ENCODE assay signal across 1 cellular context in genomic region chr20:6381887-6382286, GRCh38.
TF ChIP-seq lines count a peak whose summit lies in the region.

No MANE protein-coding gene starts in this region.

TF ChIP-seq in SK-N-SH treated with all-trans-retinoic acid at 6 μM for 48 hours, 23 proteins besides CTCF, POLR2A, EP300 and RAD21 (continued from another document):
- no peak for TF ChIP-seq ZNF70 (CRISPR knock-in tag; IDR thresholded peaks at IDR 0.05)
- TF ChIP-seq PATZ1 (CRISPR knock-in tag; IDR thresholded peaks at IDR 0.05; ENCODE audit: borderline replicate concordance): no peak
- TF ChIP-seq ZC3H10 (CRISPR knock-in tag; IDR thresholded peaks at IDR 0.05): no peak
- no peak for TF ChIP-seq ISL1 (CRISPR knock-in tag; IDR thresholded peaks at IDR 0.05)
- no peak for TF ChIP-seq ESRRG (CRISPR knock-in tag; IDR thresholded peaks at IDR 0.05)
- TF ChIP-seq CSDC2 (CRISPR knock-in tag; IDR thresholded peaks at IDR 0.05): no peak
TF ChIP-seq in SK-N-SH treated with all-trans-retinoic acid at 6 μM for 48 hours: peak in this region for 0.
